In genomic region chr14:80942158-80942738, GRCh38 we compare ENCODE assay signal across 7 cellular contexts. TPM values are rescaled to one million over a fixed set of nuclear protein-coding genes. Genes with fewer than 3 reads are reported as not detected.
A peak's percentile ranks its signal among the peaks of the same experiment; 100 is the strongest.
DNase-seq lines count a peak whose midpoint lies in the region; ATAC-seq and TF ChIP-seq lines count a peak whose summit lies in the region.

No MANE protein-coding gene starts in this region.

- H3K9me3 ChIP-seq in PC-9 (ENCODE audit: insufficient read depth, low read depth) = no peaks in the 10 kb centered on the region

- ATAC-seq in GM18519 (IDR thresholded peaks at IDR 0.05; ENCODE audit: low FRiP score, unreplicated experiment) = peak; percentile 24

- H3K27me3 Mint-ChIP-seq in progenitor cell of endocrine pancreas = no peaks in the 10 kb centered on the region

- H2AFZ ChIP-seq in PC-9 = peak overlapping the region; percentile 89

- CTCF ChIA-PET in PC-9 (lab: Charles Lee) = interaction anchor here (0.6 to 1.2 kb wide), 2 partner anchors 13 to 228 kb away, joined by 3 to 5 read pairs; partner anchors contain the start of gene TSHR

- H3K4me3 Mint-ChIP-seq in progenitor cell of endocrine pancreas (ENCODE audit: low read depth) = peak overlapping the region; percentile 89

- peaks cover 16% of the 10 kb centered on the region for H3K79me2 ChIP-seq in PC-9 (ENCODE audit: low read depth)

- peaks cover 14% of the 10 kb centered on the region for H3K4me1 ChIP-seq in PC-9 (replicated peaks; ENCODE audit: insufficient read depth)

- no peak for TF ChIP-seq CTCF in HFF-Myc (IDR thresholded peaks at IDR 0.05; ENCODE audit: low read depth, low read length, missing control alignments)
- TF ChIP-seq CTCF in PC-9 (conservative IDR thresholded peaks at IDR 0.05) = no peak
- no peak for TF ChIP-seq CTCF in progenitor cell of endocrine pancreas (IDR thresholded peaks at IDR 0.05; ENCODE audit: unreplicated experiment)

- H3K27ac ChIP-seq in PC-9 = no peak overlapping the region
- peak overlapping the region; percentile 43 for H3K27ac ChIP-seq in epithelial cell of prostate

- no TSS peak for BruUV-seq in PC-9 (replicated peaks; lab: Mats Ljungman, UMichigan)

- peak overlapping the region; percentile 74 for H3K4me2 ChIP-seq in PC-9

- no peaks in the 10 kb centered on the region for H3K9me2 ChIP-seq in PC-9 (ENCODE audit: insufficient read depth)

- H3K4me1 Mint-ChIP-seq in progenitor cell of endocrine pancreas (ENCODE audit: low read depth) = peaks cover 8% of the 10 kb centered on the region

- peak overlapping the region; percentile 65 for H3K27ac Mint-ChIP-seq in progenitor cell of endocrine pancreas

- no peaks in the 10 kb centered on the region for H3K36me3 ChIP-seq in PC-9 (ENCODE audit: low read depth)

- H3K27me3 ChIP-seq in PC-9 (ENCODE audit: insufficient read depth, low read depth) = no peaks in the 10 kb centered on the region

- no peaks in the 10 kb centered on the region for H3F3A ChIP-seq in PC-9 (ENCODE audit: insufficient read depth, low read depth)

- DNase-seq in HFF-Myc (ENCODE audit: extremely low read depth, low read depth) (no peak), PC-9 (no peak), epithelial cell of prostate (ENCODE audit: low read depth, low spot score) (no peak), progenitor cell of endocrine pancreas (ENCODE audit: low spot score, unreplicated experiment) (no peak), hepatic stellate cell (ENCODE audit: low spot score) (no peak), SW 1271 (lab: John Stamatoyannopoulos, UW) (no peak)

- H3K4me3 ChIP-seq in HFF-Myc (replicated peaks; ENCODE audit: low read depth, low read length) (peak overlapping the region; percentile 78), PC-9 (peak overlapping the region; percentile 74; the same call in 1 of the 2 replicates)

- no peaks in the 10 kb centered on the region for H3K36me3 Mint-ChIP-seq in progenitor cell of endocrine pancreas (ENCODE audit: insufficient read depth)

- intact Hi-C loops in PC-9 (cut with micrococcal nuclease; ENCODE audit: unreplicated experiment) = no loop called here

- H3K9me3 Mint-ChIP-seq in progenitor cell of endocrine pancreas (ENCODE audit: low read depth) = no peaks in the 10 kb centered on the region

- H4K20me1 ChIP-seq in PC-9 (ENCODE audit: insufficient read depth) = no peaks in the 10 kb centered on the region

- POLR2A ChIA-PET in PC-9 (lab: Charles Lee; ENCODE audit: unreplicated experiment) = interaction anchor here (0.6 kb wide), 2 partner anchors 278 to 1942 kb away, joined by 3 read pairs; partner anchors contain the start of gene GTF2A1

RNA-seq across cellular contexts. Expression of gene CEP128, which starts 0.7 kb away (rescaled TPM):
- total RNA-seq in PC-9 (2021) (24.2 and 29.3 TPM in 2 replicates), progenitor cell of endocrine pancreas (15.9 and 16.5 TPM in 2 replicates)

RNA-seq across cellular contexts. Expression of gene TSHR, which starts 13.2 kb away (rescaled TPM):
- not detected in 2 replicates for total RNA-seq in PC-9 (2021)
- 0.24 TPM in 1 of 2 replicates, not detected in the other for total RNA-seq in progenitor cell of endocrine pancreas
